In genomic region chr19:12932392-12933286, GRCh38 we compare ENCODE assay signal across 1 cellular context.
TF ChIP-seq lines count a peak whose summit lies in the region.

No MANE protein-coding gene starts in this region.

TF ChIP-seq in HepG2, 621 proteins besides CTCF, POLR2A, EP300 and RAD21:
- TF ChIP-seq PCBP1 (IDR thresholded peaks at IDR 0.05; ENCODE audit: borderline replicate concordance, low read depth, low read length): no peak
- no peak for TF ChIP-seq CAMTA2 (CRISPR knock-in tag; IDR thresholded peaks at IDR 0.05; ENCODE audit: borderline replicate concordance)
- TF ChIP-seq ZNF143 (CRISPR knock-in tag; IDR thresholded peaks at IDR 0.05): 0 out of 2 replicates have a peak, but pooled peaks have one; percentile 23
- TF ChIP-seq HNF1B (CRISPR knock-in tag; IDR thresholded peaks at IDR 0.05): 0 out of 2 replicates have a peak, but pooled peaks have one; percentile 16
- TF ChIP-seq ZZZ3 (CRISPR knock-in tag; IDR thresholded peaks at IDR 0.05; ENCODE audit: borderline replicate concordance): 0 out of 2 replicates have a peak, but pooled peaks have one; percentile 2
- TF ChIP-seq TAF15 (IDR thresholded peaks at IDR 0.05; ENCODE audit: low read depth, low read length, poor library complexity, severe bottlenecking): no peak
- 0 out of 2 replicates have a peak, but pooled peaks have one; percentile 40 for TF ChIP-seq ZNF749 (CRISPR knock-in tag; IDR thresholded peaks at IDR 0.05; ENCODE audit: borderline replicate concordance)
- peak; percentile 91 for TF ChIP-seq ZNF629 (CRISPR knock-in tag; conservative IDR thresholded peaks at IDR 0.05)
- TF ChIP-seq ZFYVE20 (CRISPR knock-in tag; IDR thresholded peaks at IDR 0.05; ENCODE audit: borderline replicate concordance, low read depth): no peak
- TF ChIP-seq ZNF607 (CRISPR knock-in tag; IDR thresholded peaks at IDR 0.05; ENCODE audit: borderline replicate concordance): 0 out of 2 replicates have a peak, but pooled peaks have one; percentile 28
- no peak for TF ChIP-seq TRAFD1 (CRISPR knock-in tag; IDR thresholded peaks at IDR 0.05; ENCODE audit: borderline replicate concordance)
TF ChIP-seq in HepG2: peak in this region for 6.
